Comparison of ENCODE assay signal across 12 cellular contexts in the genomic region with DNA sequence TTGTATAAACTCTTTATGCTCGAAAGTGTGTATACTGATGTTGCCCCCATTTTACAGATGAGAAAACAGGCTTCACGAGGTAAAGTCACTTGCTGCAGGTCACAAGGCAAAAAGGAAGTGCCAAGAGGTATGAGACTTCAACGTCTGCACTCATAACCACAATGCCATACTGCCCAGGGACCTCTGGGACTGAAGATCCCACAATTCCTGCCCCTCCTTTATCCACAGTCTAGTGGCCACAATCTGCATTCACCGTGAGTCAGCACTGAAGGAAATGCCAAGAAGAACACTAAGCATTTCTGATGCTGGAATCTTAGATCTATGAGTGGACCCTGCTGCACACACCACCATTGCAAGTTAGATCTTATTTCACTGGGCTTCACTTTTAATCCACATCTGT. TPM values are rescaled to one million over a fixed set of nuclear protein-coding genes. Genes with fewer than 3 reads are reported as not detected.
DNase-seq lines count a peak whose midpoint lies in the region; ATAC-seq, FAIRE-seq and TF ChIP-seq lines count a peak whose summit lies in the region.
"Had no signal": no experiment of that assay in that cellular context is flagged by ENCODE, and none has a peak within 500 bp of the region (broad histone marks: within the 10 kb centered on the region; RNA-seq: fewer than 3 reads in every experiment).

No MANE protein-coding gene starts in this region.

- no peak overlapping the region for H3K9ac ChIP-seq in colonic mucosa (ENCODE audit: low read depth in 2 of 2, low read length in 2 of 2)

- CTCF ChIA-PET in AG04450 (lab: Charles Lee) = interaction anchor here (1.3 kb wide), 1 partner anchor 194 kb away, joined by 3 read pairs; no protein-coding TSS in a partner anchor

- no peaks in the 10 kb centered on the region for H3K4me1 ChIP-seq in colonic mucosa

- H3K36me3 ChIP-seq in WERI-Rb-1 (no peaks in the 10 kb centered on the region; the same call in 1 of the 2 replicates), colonic mucosa (no peaks in the 10 kb centered on the region)

- POLR2A ChIA-PET in AG04450 (lab: Yijun Ruan, JAX) = no interaction called here

- ATAC-seq in GM18511 (IDR thresholded peaks at IDR 0.05; ENCODE audit: unreplicated experiment) = no peak

- H3K27me3 ChIP-seq in AG04450 (ENCODE audit: control insufficient read depth, insufficient read depth, low read length) (no peaks in the 10 kb centered on the region), WERI-Rb-1 (ENCODE audit: insufficient read depth, low read depth, severe bottlenecking) (no peaks in the 10 kb centered on the region), colonic mucosa (no peaks in the 10 kb centered on the region)

- intact Hi-C loops in colonic mucosa (cut with DNase I) = no loop called here

- H3K4me3 ChIP-seq in AG04450 (ENCODE audit: low read depth, low read length) = no peak overlapping the region
- H3K4me3 ChIP-seq in WERI-Rb-1 (ENCODE audit: low read depth, low read length) = no peak overlapping the region
- no peak overlapping the region for H3K4me3 ChIP-seq in colonic mucosa

- H3K9me3 ChIP-seq in AG04450 (ENCODE audit: control insufficient read depth, insufficient read depth, low read length) = no peaks in the 10 kb centered on the region
- H3K9me3 ChIP-seq in WERI-Rb-1 (ENCODE audit: severe bottlenecking) = no peaks in the 10 kb centered on the region
- H3K9me3 ChIP-seq in colonic mucosa = no peaks in the 10 kb centered on the region

- DNase-seq in AG04450 (ENCODE audit: low read depth, low spot score) (peak; percentile 89), HTR-8/SVneo (ENCODE audit: insufficient read length, low spot score) (peak; percentile 64), WERI-Rb-1 (no peak), glomerular endothelial cell (ENCODE audit: extremely low read depth, low read depth, low spot score) (peak; percentile 72), NCI-H1930 (lab: John Stamatoyannopoulos, UW) (no peak), NCI-H1417 (lab: John Stamatoyannopoulos, UW) (no peak), colonic mucosa (no peak)
- DNase-seq: activated gamma-delta T cell; CD8-positive, alpha-beta memory T cell had no signal

- FAIRE-seq in HTR-8/SVneo (lab: Jason Lieb, UNC) = no peak
- FAIRE-seq: endometrium, TTC549 had no signal

- peak overlapping the region; percentile 85 for H3K27ac ChIP-seq in AG04450 (ENCODE audit: low read depth, low read length)
- peak overlapping the region; percentile 87 for H3K27ac ChIP-seq in WERI-Rb-1
- H3K27ac ChIP-seq in colonic mucosa = no peak overlapping the region

- peak; percentile 18; the same call in 1 of the 2 replicates for TF ChIP-seq CTCF in AG04450 (IDR thresholded peaks at IDR 0.05; ENCODE audit: low read depth, low read length)
- no peak for TF ChIP-seq CTCF in WERI-Rb-1 (IDR thresholded peaks at IDR 0.05; ENCODE audit: low read depth, low read length)
- no peak for TF ChIP-seq CTCF in colonic mucosa (IDR thresholded peaks at IDR 0.05)

RNA-seq across cellular contexts. Expression of gene MED27, which starts 37.3 kb away (rescaled TPM):
- polyA plus RNA-seq in AG04450 (2011; rRNA removed) = 36.6 and 42.9 TPM in 2 replicates
- 32.1 and 37.7 TPM in 2 replicates for polyA minus RNA-seq in AG04450 (2011; rRNA and poly(A)+ RNA removed)
- total RNA-seq in glomerular endothelial cell (19.1 and 25.4 TPM in 2 replicates), colonic mucosa (10 to 100 TPM; 12.0 to 18.8 TPM)

Comparison
In these comparisons a context has a peak if more than half of its experiments do, and no peak if none do; other contexts are left out.
1. DNase-seq: peak in AG04450 (single experiment), HTR-8/SVneo (single experiment) and glomerular endothelial cell (single experiment); none in WERI-Rb-1 (single experiment), NCI-H1930 (0 of 2), NCI-H1417 (0 of 3) and colonic mucosa (single experiment).